In the genomic region with DNA sequence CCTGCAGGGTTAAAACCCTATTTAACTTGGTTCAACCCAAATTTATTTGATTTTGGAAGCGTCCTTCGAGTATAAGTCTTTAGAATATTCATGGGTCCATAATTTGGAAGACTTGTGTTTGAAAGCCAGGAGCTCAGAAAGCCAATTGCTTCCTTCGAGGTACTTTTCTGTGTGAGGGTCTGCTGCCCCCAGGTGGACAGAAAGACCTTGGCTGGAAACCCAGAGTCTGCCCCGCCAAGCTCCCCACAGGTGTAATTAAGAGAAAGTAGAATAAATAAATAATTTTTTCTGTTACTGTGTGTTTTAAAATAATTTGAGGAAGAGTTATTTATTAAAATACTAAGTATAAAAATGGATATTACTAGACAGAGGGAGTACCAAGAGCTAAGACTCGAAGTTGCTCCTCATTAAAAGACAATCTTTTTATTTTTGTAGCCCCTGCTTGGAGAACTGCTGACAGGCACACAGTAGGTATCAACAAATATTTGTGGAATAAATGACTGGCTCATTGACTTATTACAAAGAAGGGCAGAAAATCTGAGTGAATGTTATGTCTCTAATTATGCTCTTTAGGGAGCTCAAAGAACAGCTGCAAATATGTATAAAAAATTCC, we compare ENCODE assay signal across 8 cellular contexts.
DNase-seq lines count a peak whose midpoint lies in the region; ATAC-seq and TF ChIP-seq lines count a peak whose summit lies in the region.

No MANE protein-coding gene starts in this region.

- CTCF ChIA-PET in Calu3 (lab: Charles Lee) (interaction anchor here (0.6 to 1.9 kb wide), 12 partner anchors 10 to 871 kb away, joined by 3 to 9 read pairs (median 6); no protein-coding TSS in a partner anchor), Panc1 (lab: Charles Lee) (interaction anchor here (0.5 to 0.9 kb wide), 5 partner anchors 9 to 729 kb away, joined by 3 to 4 read pairs (median 3); no protein-coding TSS in a partner anchor)

- no peaks in the 10 kb centered on the region for H3K27me3 Mint-ChIP-seq in Calu3 (ENCODE audit: unreplicated experiment)
- no peaks in the 10 kb centered on the region for H3K27me3 Mint-ChIP-seq in glutamatergic neuron (ENCODE audit: unreplicated experiment)

- H3K9me3 ChIP-seq in Panc1 (ENCODE audit: control insufficient read depth, insufficient read depth, low read depth, low read length) (no peaks in the 10 kb centered on the region), prostate gland (no peaks in the 10 kb centered on the region)

- no peaks in the 10 kb centered on the region for H3K36me3 Mint-ChIP-seq in Calu3 (ENCODE audit: insufficient read depth, unreplicated experiment)
- H3K36me3 Mint-ChIP-seq in glutamatergic neuron (ENCODE audit: unreplicated experiment), result no peaks in the 10 kb centered on the region

- in situ Hi-C loops in Panc1 (cut with HindIII; ENCODE audit: low pct_unique_long_range_greater_than_20kb, low sequenced_read_pairs), result no loop called here

- DNase-seq in Calu3 (peak; percentile 73), H4 (ENCODE audit: low spot score) (peak; percentile 27), Panc1 (ENCODE audit: low read depth, low spot score) (peak; percentile 2), glutamatergic neuron (peak; percentile 62), prostate gland (ENCODE audit: low spot score) (no peak)
- DNase-seq in activated naive CD4-positive, alpha-beta T cell treated with anti-CD3 and anti-CD28 coated beads, Interleukin-2, amount 50 U/mL, for 16 hours, result no peak

- H3K27ac ChIP-seq in Panc1 (ENCODE audit: low read length) (no peak overlapping the region), prostate gland (no peak overlapping the region)

- no peak for TF ChIP-seq POLR2A in prostate gland (IDR thresholded peaks at IDR 0.05)

- 28% methylated on average over 5 of the region's 5 CpGs for WGBS in prostate gland

- no peaks in the 10 kb centered on the region for H3K9me3 Mint-ChIP-seq in Calu3 (ENCODE audit: low read depth, unreplicated experiment)
- no peaks in the 10 kb centered on the region for H3K9me3 Mint-ChIP-seq in glutamatergic neuron (ENCODE audit: unreplicated experiment)

- no peaks in the 10 kb centered on the region for H3K27me3 ChIP-seq in Panc1 (ENCODE audit: control insufficient read depth, insufficient read depth, low read length)
- H3K27me3 ChIP-seq in prostate gland (replicated peaks; ENCODE audit: insufficient read depth), result no peaks in the 10 kb centered on the region

- H3K36me3 ChIP-seq in Panc1 (ENCODE audit: control insufficient read depth, insufficient read depth, low read length), result no peaks in the 10 kb centered on the region
- H3K36me3 ChIP-seq in prostate gland, result no peaks in the 10 kb centered on the region

- peaks cover 13% of the 10 kb centered on the region for H3K4me1 Mint-ChIP-seq in Calu3 (ENCODE audit: low read depth, unreplicated experiment)
- no peaks in the 10 kb centered on the region for H3K4me1 Mint-ChIP-seq in glutamatergic neuron (ENCODE audit: low read depth, unreplicated experiment)

- peak; percentile 53 for TF ChIP-seq CTCF in Calu3 (IDR thresholded peaks at IDR 0.05; ENCODE audit: unreplicated experiment)
- peak; percentile 82 for TF ChIP-seq CTCF in Panc1 (IDR thresholded peaks at IDR 0.05)
- TF ChIP-seq CTCF in glutamatergic neuron (IDR thresholded peaks at IDR 0.05; ENCODE audit: partially characterized antibody, unreplicated experiment), result peak; percentile 69
- TF ChIP-seq CTCF in prostate gland (IDR thresholded peaks at IDR 0.05), result peak in 2 of 4 experiments; percentile 10 to 30

- H3K4me3 ChIP-seq in Panc1 (ENCODE audit: low read depth in 2 of 2, low read length in 2 of 2) (no peak overlapping the region), prostate gland (no peak overlapping the region)

- no peak for ATAC-seq in Panc1
- no peak for ATAC-seq in GM18909 (IDR thresholded peaks at IDR 0.05; ENCODE audit: poor library complexity, unreplicated experiment)
- no peak for ATAC-seq in HG02885 (IDR thresholded peaks at IDR 0.05; ENCODE audit: poor library complexity, unreplicated experiment)

- POLR2A ChIA-PET in Panc1 (lab: Charles Lee), result no interaction called here

- H3K27ac Mint-ChIP-seq in Calu3 (ENCODE audit: unreplicated experiment), result no peak overlapping the region
- H3K27ac Mint-ChIP-seq in glutamatergic neuron (ENCODE audit: unreplicated experiment), result no peak overlapping the region

- H3K4me1 ChIP-seq in Panc1 (ENCODE audit: control insufficient read depth, insufficient read depth, low read length) (no peaks in the 10 kb centered on the region), prostate gland (replicated peaks) (no peaks in the 10 kb centered on the region)

- H3K4me3 Mint-ChIP-seq in Calu3 (ENCODE audit: low read depth, unreplicated experiment), result no peak overlapping the region
- no peak overlapping the region for H3K4me3 Mint-ChIP-seq in glutamatergic neuron (ENCODE audit: unreplicated experiment)

- intact Hi-C loops in Calu3 (cut with micrococcal nuclease; ENCODE audit: unreplicated experiment), result loop anchor here (1.0 to 10.0 kb wide), 6 partner anchors 42 to 1036 kb away; no protein-coding TSS in a partner anchor
- intact Hi-C loops in Panc1 (cut with micrococcal nuclease; ENCODE audit: unreplicated experiment), result loop anchor here (5.0 kb wide), 1 partner anchor 874 kb away; no protein-coding TSS in a partner anchor
- intact Hi-C loops in prostate gland (cut with DNase I), result no loop called here

- no TSS peak for BruUV-seq in Calu3 (replicated peaks; lab: Mats Ljungman, UMichigan)
- no TSS peak for BruUV-seq in Panc1 (replicated peaks; lab: Mats Ljungman, UMichigan)

Comparison
In these comparisons a context has a peak if more than half of its experiments do, and no peak if none do; other contexts are left out.
1. DNase-seq: peak in Calu3 (single experiment), H4 (single experiment), Panc1 (single experiment) and glutamatergic neuron (single experiment); none in prostate gland (single experiment) and activated naive CD4-positive, alpha-beta T cell treated with anti-CD3 and anti-CD28 coated beads, Interleukin-2, amount 50 U/mL, for 16 hours (single experiment).